In genomic region chr18:48136051-48136543, GRCh38 we compare ENCODE assay signal across 9 cellular contexts.
A peak's percentile ranks its signal among the peaks of the same experiment; 100 is the strongest.
DNase-seq lines count a peak whose midpoint lies in the region; ATAC-seq and TF ChIP-seq lines count a peak whose summit lies in the region.
"Had no signal": no experiment of that assay in that cellular context is flagged by ENCODE, and none has a peak within 500 bp of the region (broad histone marks: within the 10 kb centered on the region; RNA-seq: fewer than 3 reads in every experiment).

No MANE protein-coding gene starts in this region.

- H3K9ac ChIP-seq in neural cell (ENCODE audit: low read length), result peak overlapping the region; percentile 39

- 2% methylated on average over 19 of the region's 43 CpGs for WGBS in esophagus muscularis mucosa

- no peaks in the 10 kb centered on the region for H3K79me2 ChIP-seq in neural cell (replicated peaks; ENCODE audit: insufficient read depth, low read length)

- no TSS peak for BruUV-seq in A673 (replicated peaks; lab: Mats Ljungman, UMichigan)

- TF ChIP-seq EP300 in esophagus muscularis mucosa (IDR thresholded peaks at IDR 0.05) (no peak), neural cell (conservative IDR thresholded peaks at IDR 0.05; ENCODE audit: poor library complexity, severe bottlenecking) (no peak)

- ATAC-seq in HG02938 (IDR thresholded peaks at IDR 0.05; ENCODE audit: unreplicated experiment) (no peak), GM19351 (IDR thresholded peaks at IDR 0.05; ENCODE audit: unreplicated experiment) (no peak)

- no peak for DNase-seq in A673 (ENCODE audit: low spot score)
- DNase-seq in NCI-H1105 (lab: John Stamatoyannopoulos, UW), result peak; percentile 63
- DNase-seq in esophagus muscularis mucosa (ENCODE audit: extremely low spot score), result no peak
- DNase-seq in globus pallidus (ENCODE audit: low spot score), result no peak
- DNase-seq in SW 1271 (lab: John Stamatoyannopoulos, UW), result no peak
- DNase-seq: activated T-cell treated with anti-CD3 and anti-CD28 coated beads, Interleukin-2, amount 50 U/mL, for 1 hour had no signal

- peaks cover 62% of the 10 kb centered on the region for H3K27me3 ChIP-seq in A673 (replicated peaks; ENCODE audit: insufficient read depth, low read depth, low read length, poor library complexity)
- H3K27me3 ChIP-seq in esophagus muscularis mucosa, result peaks cover 0 to 15% (median 0%) of the 10 kb centered on the region in 4 donors
- H3K27me3 ChIP-seq in neural cell (ENCODE audit: insufficient read depth, low read depth, low read length), result peaks cover 49% of the 10 kb centered on the region

- POLR2A ChIA-PET in A673 (lab: Charles Lee; ENCODE audit: low non-redundant PET), result interaction anchor here (0.5 to 0.6 kb wide), 2 partner anchors 210 to 296 kb away, joined by 3 to 4 read pairs; no protein-coding TSS in a partner anchor

- H4K20me1 ChIP-seq in neural cell (ENCODE audit: insufficient read depth), result no peaks in the 10 kb centered on the region

- no peak for TF ChIP-seq POLR2A in esophagus muscularis mucosa (IDR thresholded peaks at IDR 0.05; ENCODE audit: low read depth)

- CTCF ChIA-PET in A673 (lab: Charles Lee), result no interaction called here

- H3K36me3 ChIP-seq in A673 (ENCODE audit: insufficient read depth, low read length, poor library complexity, severe bottlenecking) (no peaks in the 10 kb centered on the region), esophagus muscularis mucosa (no peaks in the 10 kb centered on the region), neural cell (ENCODE audit: insufficient read depth, low read length) (no peaks in the 10 kb centered on the region)

- no peaks in the 10 kb centered on the region for H3K9me3 ChIP-seq in A673 (ENCODE audit: low read depth, low read length, poor library complexity, severe bottlenecking)
- H3K9me3 ChIP-seq in esophagus muscularis mucosa, result no peaks in the 10 kb centered on the region
- H3K9me3 ChIP-seq in neural cell (ENCODE audit: low read length), result no peaks in the 10 kb centered on the region

- H3K9me2 ChIP-seq in neural cell (ENCODE audit: insufficient read depth, low read length), result no peaks in the 10 kb centered on the region

- peak overlapping the region; percentile 70 for H3K4me2 ChIP-seq in neural cell (ENCODE audit: low read length)

- H3F3A ChIP-seq in neural cell (ENCODE audit: insufficient read depth, low read length, poor library complexity, severe bottlenecking), result no peaks in the 10 kb centered on the region

- H3K27ac ChIP-seq in A673 (ENCODE audit: low read depth, low read length, poor library complexity, severe bottlenecking) (no peak overlapping the region), esophagus muscularis mucosa (replicated peaks in 1 of 4) (peak overlapping the region; percentile 23 to 63 (median 54)), neural cell (ENCODE audit: low read length) (no peak overlapping the region)

- TF ChIP-seq RAD21 in neural cell (conservative IDR thresholded peaks at IDR 0.05), result no peak

- TF ChIP-seq CTCF in A673 (conservative IDR thresholded peaks at IDR 0.05; ENCODE audit: low read depth, low read length), result no peak
- TF ChIP-seq CTCF in esophagus muscularis mucosa (IDR thresholded peaks at IDR 0.05), result peak in 1 of 3 experiments; percentile 41
- no peak for TF ChIP-seq CTCF in neural cell (IDR thresholded peaks at IDR 0.05; ENCODE audit: poor library complexity, severe bottlenecking)

- intact Hi-C loops in A673 (cut with micrococcal nuclease; ENCODE audit: unreplicated experiment), result no loop called here
- intact Hi-C loops in esophagus muscularis mucosa (cut with DNase I), result no loop called here

- H3K4me1 ChIP-seq in A673 (ENCODE audit: insufficient read depth, low read length, poor library complexity, severe bottlenecking), result peaks cover 10% of the 10 kb centered on the region
- peaks cover 33 to 71% (median 61%) of the 10 kb centered on the region in 4 donors for H3K4me1 ChIP-seq in esophagus muscularis mucosa

- H3K4me3 ChIP-seq in A673 (ENCODE audit: low read depth, low read length, poor library complexity, severe bottlenecking) (peak overlapping the region; percentile 32), esophagus muscularis mucosa (peak overlapping the region; percentile 63 to 78 (median 70)), neural cell (ENCODE audit: low read length) (peak overlapping the region; percentile 66)

- no peak overlapping the region for H2AFZ ChIP-seq in neural cell (ENCODE audit: low read depth, low read length)

TF ChIP-seq in neural cell, 6 proteins besides CTCF, POLR2A, EP300 and RAD21:
- TF ChIP-seq REST (IDR thresholded peaks at IDR 0.05; ENCODE audit: borderline replicate concordance), result no peak
TF ChIP-seq in neural cell: peak in this region for 0.

Comparison
In these comparisons a context has a peak if more than half of its experiments do, and no peak if none do; other contexts are left out.
1. H3K27ac ChIP-seq: peak in esophagus muscularis mucosa (4 of 4); none in A673 (single experiment) and neural cell (single experiment).
2. Peak in every context shown above with its lines, with median percentiles within 50 percentile points of each other: H3K4me3 ChIP-seq.